ENCODE assay signal across 16 cellular contexts in the genomic region with DNA sequence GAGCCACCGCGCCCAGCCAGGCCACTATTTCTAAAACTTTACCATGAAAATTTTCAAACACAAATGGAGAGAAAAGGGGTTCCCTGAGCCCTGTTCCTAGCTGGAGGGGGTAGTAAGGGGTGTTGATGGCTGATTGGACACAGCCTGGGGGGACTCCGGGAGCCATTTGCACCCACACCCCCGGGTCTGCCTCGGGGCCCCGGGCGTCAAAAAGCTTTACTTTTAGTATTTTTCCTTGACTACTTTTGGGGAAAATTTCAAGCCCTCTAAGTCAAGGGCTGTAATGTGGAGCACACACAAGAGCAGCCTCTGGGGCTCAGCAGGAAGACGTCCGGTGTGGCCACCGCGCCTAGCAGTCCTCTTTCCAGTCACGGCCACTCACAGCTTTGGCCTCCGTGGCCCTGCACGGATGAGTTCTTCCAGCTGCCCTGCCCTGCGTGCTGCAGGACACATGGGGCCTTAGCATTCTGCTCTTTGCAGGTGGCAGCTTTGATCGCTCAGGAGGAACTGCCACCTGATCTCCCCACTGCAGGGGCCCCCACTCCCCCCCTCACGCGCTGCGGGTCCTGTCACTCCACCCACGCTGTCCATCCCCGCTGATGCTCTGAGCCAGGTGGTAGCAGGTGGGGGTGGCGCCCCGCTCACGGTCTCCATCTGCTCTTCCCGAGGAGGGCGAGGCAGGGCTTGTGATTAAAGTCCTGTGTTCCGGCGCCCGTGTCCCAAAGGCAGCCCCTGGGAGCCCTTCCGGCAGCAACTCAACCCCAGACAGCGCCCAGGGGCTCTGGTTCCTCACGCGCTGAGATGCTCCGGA. TPM values are rescaled to one million over a fixed set of nuclear protein-coding genes. Genes with fewer than 3 reads are reported as not detected.
A peak's percentile ranks its signal among the peaks of the same experiment; 100 is the strongest.
DNase-seq lines count a peak whose midpoint lies in the region; ATAC-seq and TF ChIP-seq lines count a peak whose summit lies in the region.
"Had no signal": no experiment of that assay in that cellular context is flagged by ENCODE, and none has a peak within 500 bp of the region (broad histone marks: within the 10 kb centered on the region; RNA-seq: fewer than 3 reads in every experiment).

No MANE protein-coding gene starts in this region.

- POLR2A ChIA-PET in Panc1 (lab: Charles Lee) (no interaction called here), MCF 10A (lab: Yijun Ruan, JAX) (interaction anchor here (0.6 to 0.8 kb wide), 4 partner anchors 9 to 44 kb away, joined by 3 to 6 read pairs (median 4); no protein-coding TSS in a partner anchor)

- H3K27me3 Mint-ChIP-seq in CD14-positive monocyte (ENCODE audit: low read depth in 3 of 3) = peaks cover 0 to 6% (median 2%) of the 10 kb centered on the region in 3 donors
- no peaks in the 10 kb centered on the region for H3K27me3 Mint-ChIP-seq in MCF 10A (ENCODE audit: insufficient read depth, unreplicated experiment)
- H3K27me3 Mint-ChIP-seq: activated CD8-positive, alpha-beta memory T cell treated with anti-CD3 and anti-CD28 coated beads, Interleukin-2, amount 10 ng/mL, durations not matched to agents 7 days and 5 days; activated naive CD8-positive, alpha-beta T cell; progenitor cell of endocrine pancreas had no signal

- ATAC-seq in Panc1 = peak; percentile 14
- peak; percentile 35 for ATAC-seq in left colon
- ATAC-seq: activated CD8-positive, alpha-beta memory T cell treated with anti-CD3 and anti-CD28 coated beads, Interleukin-2, amount 10 ng/mL, durations not matched to agents 7 days and 5 days had no signal

- intact Hi-C loops in CD14-positive monocyte (cut with micrococcal nuclease) = no loop called here
- intact Hi-C loops in Panc1 (cut with micrococcal nuclease; ENCODE audit: unreplicated experiment) = no loop called here
- intact Hi-C loops in left colon (cut with DNase I, micrococcal nuclease) = no loop called here
- intact Hi-C loops in MCF 10A (cut with micrococcal nuclease) = no loop called here

- DNase-seq in CD14-positive monocyte (ENCODE audit: low spot score) = no peak
- DNase-seq in G401 (ENCODE audit: low spot score) = peak; percentile 66
- DNase-seq in Panc1 (ENCODE audit: low read depth, low spot score) = no peak
- DNase-seq in left colon = no peak
- no peak for DNase-seq in stimulated activated CD4-positive, alpha-beta T cell treated with anti-CD3 and anti-CD28 coated beads, Interleukin-4, amount 100 ng/mL, for 1 hour
- DNase-seq in MCF 10A (ENCODE audit: unreplicated experiment) = no peak
- DNase-seq in SHP77 treated with DMSO at 0.1 percent for 48 hours (lab: John Stamatoyannopoulos, UW) = no peak
- DNase-seq: activated CD8-positive, alpha-beta memory T cell treated with anti-CD3 and anti-CD28 coated beads, Interleukin-2, amount 10 ng/mL, durations not matched to agents 7 days and 5 days; BE2C; caudate nucleus; MG63; stimulated activated CD4-positive, alpha-beta T cell treated with anti-CD3 and anti-CD28 coated beads, Interleukin-15, amount 100 ng/mL, for 24 hours; SW 1271 had no signal

- no peaks in the 10 kb centered on the region for H3K9me3 ChIP-seq in Panc1 (ENCODE audit: control insufficient read depth, insufficient read depth, low read depth, low read length)
- H3K9me3 ChIP-seq: BE2C, MG63, suprapubic skin had no signal

- no peaks in the 10 kb centered on the region for H3K4me1 Mint-ChIP-seq in CD14-positive monocyte
- H3K4me1 Mint-ChIP-seq in MCF 10A (ENCODE audit: insufficient read depth, unreplicated experiment) = peaks cover 8% of the 10 kb centered on the region

- 0 out of 2 replicates have a peak, but pooled peaks cover 4% of the 10 kb centered on the region for H3K36me3 ChIP-seq in Panc1 (ENCODE audit: control insufficient read depth, insufficient read depth, low read length)

- no peaks in the 10 kb centered on the region for H3K4me1 ChIP-seq in Panc1 (ENCODE audit: control insufficient read depth, insufficient read depth, low read length)
- H3K4me1 ChIP-seq: BE2C, suprapubic skin had no signal

- BruUV-seq in Panc1 (replicated peaks; lab: Mats Ljungman, UMichigan) = no TSS peak
- BruUV-seq in MCF 10A (replicated peaks; lab: Mats Ljungman, UMichigan) = no TSS peak

- no peak overlapping the region for H3K27ac ChIP-seq in Panc1 (ENCODE audit: low read length)
- H3K27ac ChIP-seq: suprapubic skin had no signal

- H3K4me3 Mint-ChIP-seq in CD14-positive monocyte = no peak overlapping the region
- H3K4me3 Mint-ChIP-seq in MCF 10A (ENCODE audit: unreplicated experiment) = no peak overlapping the region
- H3K4me3 Mint-ChIP-seq: activated CD8-positive, alpha-beta memory T cell treated with anti-CD3 and anti-CD28 coated beads, Interleukin-2, amount 10 ng/mL, durations not matched to agents 7 days and 5 days; activated naive CD8-positive, alpha-beta T cell had no signal

- no peaks in the 10 kb centered on the region for H3K27me3 ChIP-seq in Panc1 (ENCODE audit: control insufficient read depth, insufficient read depth, low read length)
- H3K27me3 ChIP-seq: BE2C, MG63, suprapubic skin had no signal

- H3K27ac Mint-ChIP-seq in CD14-positive monocyte (peak overlapping the region in 4 of 7 donors; percentile 62 to 68 (median 66)), MCF 10A (ENCODE audit: low read depth, unreplicated experiment) (no peak overlapping the region)
- H3K27ac Mint-ChIP-seq: activated CD8-positive, alpha-beta memory T cell treated with anti-CD3 and anti-CD28 coated beads, Interleukin-2, amount 10 ng/mL, durations not matched to agents 7 days and 5 days; activated naive CD8-positive, alpha-beta T cell; progenitor cell of endocrine pancreas had no signal

- H3K36me3 Mint-ChIP-seq in CD14-positive monocyte (peaks cover 39 to 61% of the 10 kb centered on the region in 2 donors), MCF 10A (ENCODE audit: insufficient read depth, unreplicated experiment) (peaks cover 60% of the 10 kb centered on the region)

- H3K9me3 Mint-ChIP-seq in CD14-positive monocyte (no peaks in the 10 kb centered on the region), MCF 10A (ENCODE audit: unreplicated experiment) (no peaks in the 10 kb centered on the region)

- no peak for TF ChIP-seq CTCF in CD14-positive monocyte (IDR thresholded peaks at IDR 0.05)
- no peak for TF ChIP-seq CTCF in Panc1 (IDR thresholded peaks at IDR 0.05)
- no peak for TF ChIP-seq CTCF in MCF 10A (IDR thresholded peaks at IDR 0.05; ENCODE audit: unreplicated experiment)

- H3K4me3 ChIP-seq in Panc1 (ENCODE audit: low read depth in 2 of 2, low read length in 2 of 2) = no peak overlapping the region
- H3K4me3 ChIP-seq: MG63, suprapubic skin had no signal

- CTCF ChIA-PET in Panc1 (lab: Charles Lee) (no interaction called here), MCF 10A (lab: Yijun Ruan, JAX) (no interaction called here)

- in situ Hi-C loops in G401 (cut with HindIII; ENCODE audit: low sequenced_read_pairs) (no loop called here), Panc1 (cut with HindIII; ENCODE audit: low pct_unique_long_range_greater_than_20kb, low sequenced_read_pairs) (no loop called here)

RNA-seq across cellular contexts. Expression of a gene that starts 14.4 kb away (rescaled TPM):
- polyA plus RNA-seq in CD14-positive monocyte = 100 to 1,000 TPM; 443 to 445 TPM
- total RNA-seq in G401 (2014; rRNA removed; shearing (Covaris generic)) = 164 and 168 TPM in 2 replicates
- total RNA-seq in Panc1 (2021; ENCODE audit: unreplicated experiment) (345 TPM), left colon (100 to 1,000 TPM; 104 to 124 TPM), MCF 10A (2022) (288 TPM in 2 replicates)
- 671 TPM for polyA plus RNA-seq in Panc1 (2012; ENCODE audit: insufficient read length)

RNA-seq across cellular contexts. Expression of a gene that starts 42.5 kb away (rescaled TPM):
- 10 to 100 TPM in 1 of 2 donors, 1 to 10 TPM in 1; 9.3 to 12.4 TPM for polyA plus RNA-seq in CD14-positive monocyte
- 78.1 and 84.1 TPM in 2 replicates for total RNA-seq in G401 (2014; rRNA removed; shearing (Covaris generic))
- total RNA-seq in Panc1 (2021; ENCODE audit: unreplicated experiment) = 103 TPM
- polyA plus RNA-seq in Panc1 (2012; ENCODE audit: insufficient read length) = 165 TPM
- total RNA-seq in left colon = 10 to 100 TPM; 23.3 to 27.4 TPM
- total RNA-seq in MCF 10A (2022) = 28.2 and 29.4 TPM in 2 replicates

RNA-seq across cellular contexts. Expression of a gene that starts 42.8 kb away (rescaled TPM):
- polyA plus RNA-seq in CD14-positive monocyte = 10 to 100 TPM; 10.1 to 10.3 TPM
- total RNA-seq in G401 (2014; rRNA removed; shearing (Covaris generic)) = 51.7 and 60.1 TPM in 2 replicates
- total RNA-seq in Panc1 (2021; ENCODE audit: unreplicated experiment) (175 TPM), left colon (10 to 100 TPM; 42.3 to 58.1 TPM), MCF 10A (2022) (115 and 123 TPM in 2 replicates)
- polyA plus RNA-seq in Panc1 (2012; ENCODE audit: insufficient read length) = 310 TPM

RNA-seq across cellular contexts. Expression of a gene that starts 44.7 kb away (rescaled TPM):
- under 1 TPM in 1 of 2 donors, not detected in 1; 0.09 TPM for polyA plus RNA-seq in CD14-positive monocyte
- total RNA-seq in G401 (2014; rRNA removed; shearing (Covaris generic)) = 0.03 and 1.0 TPM in 2 replicates
- 9.8 TPM for total RNA-seq in Panc1 (2021; ENCODE audit: unreplicated experiment)
- polyA plus RNA-seq in Panc1 (2012; ENCODE audit: insufficient read length) = 13.3 TPM
- total RNA-seq in left colon = 1 to 10 TPM; 3.7 to 4.7 TPM
- total RNA-seq in MCF 10A (2022) = 0.54 and 0.75 TPM in 2 replicates

RNA-seq across cellular contexts. Expression of a gene that starts 50.8 kb away (rescaled TPM):
- polyA plus RNA-seq in CD14-positive monocyte = under 1 TPM in 1 of 2 donors, not detected in 1; 0.18 TPM
- 0.31 and 0.98 TPM in 2 replicates for total RNA-seq in G401 (2014; rRNA removed; shearing (Covaris generic))
- 61.4 TPM for total RNA-seq in Panc1 (2021; ENCODE audit: unreplicated experiment)
- 56.7 TPM for polyA plus RNA-seq in Panc1 (2012; ENCODE audit: insufficient read length)
- 100 to 1,000 TPM; 141 to 180 TPM for total RNA-seq in left colon
- total RNA-seq in MCF 10A (2022) = 7.2 and 9.4 TPM in 2 replicates
